Comparison of ENCODE assay signal across 9 cellular contexts in the genomic region with DNA sequence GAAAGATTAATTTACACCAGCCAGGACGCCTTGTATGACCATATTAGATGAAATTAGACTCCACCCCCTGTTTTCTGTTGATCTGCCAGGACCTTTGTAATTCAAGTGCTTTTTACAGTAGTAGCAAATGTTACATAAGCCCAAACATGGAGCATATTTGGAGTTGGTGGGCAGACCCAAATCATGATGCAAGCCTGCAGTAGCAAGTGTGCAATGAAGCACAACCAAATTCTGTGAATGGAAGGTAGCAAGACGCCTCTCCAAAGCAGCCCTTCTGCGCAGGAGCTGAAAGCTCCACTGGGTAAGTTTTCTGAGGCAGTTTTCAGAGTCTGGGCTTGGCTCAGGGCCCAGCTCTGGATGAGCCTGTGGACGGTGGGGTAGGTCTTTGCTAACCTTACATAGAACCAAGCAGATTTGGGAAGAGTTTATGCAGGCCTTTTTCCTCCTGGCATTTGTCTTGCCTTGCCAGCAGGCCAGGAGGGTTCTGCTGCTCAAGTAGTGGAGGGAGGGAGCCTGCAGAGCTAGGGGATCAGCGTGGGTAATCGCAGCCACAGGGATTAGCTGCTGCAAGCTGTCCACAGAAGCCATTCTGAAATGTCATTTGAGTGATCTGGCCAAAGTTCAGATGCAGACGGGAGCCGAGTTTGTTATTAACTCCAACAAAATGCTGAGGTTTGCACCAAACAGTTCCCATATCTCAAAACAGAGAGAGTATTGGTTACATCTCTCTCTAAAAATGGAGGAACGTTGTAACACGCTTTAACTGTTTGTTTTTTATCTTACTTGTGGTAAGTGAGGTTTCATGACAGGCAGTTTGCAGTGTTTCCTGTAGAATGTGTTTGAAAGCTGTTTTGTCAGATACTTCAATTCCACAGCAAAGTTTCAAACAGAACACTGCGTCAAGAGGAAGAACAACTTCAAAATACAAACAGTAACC. TPM values are rescaled to one million over a fixed set of nuclear protein-coding genes. Genes with fewer than 3 reads are reported as not detected.
DNase-seq lines count a peak whose midpoint lies in the region; ATAC-seq and TF ChIP-seq lines count a peak whose summit lies in the region.
"Had no signal": no experiment of that assay in that cellular context is flagged by ENCODE, and none has a peak within 500 bp of the region (broad histone marks: within the 10 kb centered on the region; RNA-seq: fewer than 3 reads in every experiment).

No MANE protein-coding gene starts in this region.

- TF ChIP-seq POLR2A in erythroblast (IDR thresholded peaks at IDR 0.05; ENCODE audit: low read length) = peak; percentile 34

- no peak overlapping the region for H2AK5ac ChIP-seq in H9 (ENCODE audit: insufficient read length, low read length)

- H4K5ac ChIP-seq in H9 (ENCODE audit: insufficient read length, low read depth, low read length) = no peak overlapping the region

- H3K27ac Mint-ChIP-seq in H9 = peak overlapping the region; percentile 47 to 73 (median 62); a peak in 6 of 7 replicates
- peak overlapping the region; percentile 97 for H3K27ac Mint-ChIP-seq in activated CD4-positive, alpha-beta T cell treated with anti-CD3 and anti-CD28 coated beads, Interleukin-2, amount 10 ng/mL, durations not matched to agents 7 days and 5 days
- peak overlapping the region; percentile 95 to 99 for H3K27ac Mint-ChIP-seq in natural killer cell

- H3K79me1 ChIP-seq in H9 (ENCODE audit: insufficient read depth, low read depth, low read length, poor library complexity, severe bottlenecking) = no peaks in the 10 kb centered on the region

- H3K4me3 ChIP-seq in Loucy (ENCODE audit: low read length, poor library complexity, severe bottlenecking) = peak overlapping the region; percentile 82

- DNase-seq in DMS 273 (lab: John Stamatoyannopoulos, UW; ENCODE audit: unreplicated experiment) (peak; percentile 82), DMS 273 treated with DMSO at 0.1 percent for 48 hours (lab: John Stamatoyannopoulos, UW) (no peak), H9 (no peak), erythroblast (lab: John Stamatoyannopoulos, UW) (peak; percentile 77 to 79), natural killer cell (peak; percentile 39), NCI-H2171 (lab: John Stamatoyannopoulos, UW) (no peak)
- DNase-seq in activated CD4-positive, alpha-beta T cell treated with anti-CD3 and anti-CD28 coated beads, Interleukin-2, amount 10 ng/mL, durations not matched to agents 7 days and 5 days = peak; percentile 57

- H4K20me1 ChIP-seq in H9 (ENCODE audit: control insufficient read depth, insufficient read depth, insufficient read length) = no peaks in the 10 kb centered on the region
- peaks cover 45% of the 10 kb centered on the region for H4K20me1 ChIP-seq in Loucy (ENCODE audit: insufficient read depth, low read length, poor library complexity, severe bottlenecking)

- POLR2A ChIA-PET in activated CD4-positive, alpha-beta T cell treated with anti-CD3 and anti-CD28 coated beads, Interleukin-2, amount 10 ng/mL, durations not matched to agents 7 days and 5 days (lab: Charles Lee) = interaction anchor here (1.2 kb wide), 2 partner anchors 10 to 11 kb away, joined by 4 to 5 read pairs; no protein-coding TSS in a partner anchor

- no peaks in the 10 kb centered on the region for H3K9me2 ChIP-seq in Loucy (replicated peaks; ENCODE audit: low read depth, low read length)

- no peak overlapping the region for H4K8ac ChIP-seq in H9 (replicated peaks; ENCODE audit: insufficient read length, low read depth, low read length)

- ATAC-seq in natural killer cell = peak; percentile 68 to 82 (median 72)

- no peak overlapping the region for H3K23ac ChIP-seq in H9 (ENCODE audit: insufficient read length, low read depth, low read length)

- no peak overlapping the region for H2AFZ ChIP-seq in H9 (ENCODE audit: low read length)
- peak overlapping the region; percentile 11; the same call in 1 of the 2 replicates for H2AFZ ChIP-seq in Loucy (ENCODE audit: low read length)

- H3K9ac ChIP-seq in H9 (ENCODE audit: extremely low read depth, insufficient read length, low read length) (no peak overlapping the region), Loucy (ENCODE audit: low read depth, low read length, poor library complexity, severe bottlenecking) (peak overlapping the region; percentile 84)

- peaks cover 7% of the 10 kb centered on the region; the same call in 1 of the 2 replicates for H3K36me3 ChIP-seq in Loucy (ENCODE audit: insufficient read depth, low read length)

- H3K18ac ChIP-seq in H9 (ENCODE audit: insufficient read length, low read depth, low read length) = no peak overlapping the region

- CTCF ChIA-PET in activated CD4-positive, alpha-beta T cell treated with anti-CD3 and anti-CD28 coated beads, Interleukin-2, amount 10 ng/mL, durations not matched to agents 7 days and 5 days (lab: Charles Lee) = interaction anchor here (0.8 to 2.3 kb wide), 7 partner anchors 10 to 55 kb away, joined by 3 to 8 read pairs (median 5); a partner anchor contains a TSS

- no peak overlapping the region for H2BK12ac ChIP-seq in H9 (ENCODE audit: insufficient read length, low read depth, low read length)

- H3K23me2 ChIP-seq in H9 (ENCODE audit: insufficient read length, low read depth, low read length, poor library complexity, severe bottlenecking) = no peaks in the 10 kb centered on the region

- no peak overlapping the region for H3K14ac ChIP-seq in H9 (ENCODE audit: insufficient read depth, low read length)

- H3K27ac ChIP-seq in H9 (ENCODE audit: insufficient read length, low read depth, low read length) = no peak overlapping the region
- H3K27ac ChIP-seq: 22Rv1 had no signal

- H3K4me1 ChIP-seq in H9 (ENCODE audit: insufficient read depth, low read length) = peaks cover 17% of the 10 kb centered on the region
- H3K4me1 ChIP-seq in Loucy (ENCODE audit: insufficient read depth, low read length, poor library complexity, severe bottlenecking) = peaks cover 64% of the 10 kb centered on the region

- no peak overlapping the region for H4K91ac ChIP-seq in H9 (ENCODE audit: insufficient read length, low read depth, low read length)

- H3K9me3 ChIP-seq in H9 (ENCODE audit: control insufficient read depth, low read depth, low read length) = no peaks in the 10 kb centered on the region
- no peaks in the 10 kb centered on the region for H3K9me3 ChIP-seq in Loucy (ENCODE audit: insufficient read depth, low read depth, low read length)

- WGBS in H9 (ENCODE audit: extremely low coverage, insufficient read length, low lambda C conversion rate) = no CpG with 5 or more reads among the region's 11 CpGs

- H3K4me2 ChIP-seq in H9 (ENCODE audit: insufficient read depth, insufficient read length, low read length) = peak overlapping the region; percentile 1
- peak overlapping the region; percentile 96 for H3K4me2 ChIP-seq in Loucy (ENCODE audit: low read depth, low read length, poor library complexity, severe bottlenecking)

- H2BK5ac ChIP-seq in H9 (ENCODE audit: insufficient read length, low read length) = no peak overlapping the region

- no peak overlapping the region for H2BK120ac ChIP-seq in H9 (ENCODE audit: low read depth, low read length, poor library complexity, severe bottlenecking)

- H2BK15ac ChIP-seq in H9 (ENCODE audit: low read depth, low read length) = no peak overlapping the region

- H3T11ph ChIP-seq in H9 (ENCODE audit: low read length) = no peak overlapping the region

- intact Hi-C loops in natural killer cell (cut with micrococcal nuclease) = loop anchor here (2.0 to 5.0 kb wide), 2 partner anchors 31 to 56 kb away; a partner anchor contains a TSS

- H3K27me3 ChIP-seq in H9 (ENCODE audit: insufficient read depth, low read length) (no peaks in the 10 kb centered on the region), Loucy (ENCODE audit: insufficient read depth, low read length, poor library complexity, severe bottlenecking) (no peaks in the 10 kb centered on the region)

- H3K9me3 Mint-ChIP-seq in H9 (no peaks in the 10 kb centered on the region), natural killer cell (no peaks in the 10 kb centered on the region)
- H3K9me3 Mint-ChIP-seq in activated CD4-positive, alpha-beta T cell treated with anti-CD3 and anti-CD28 coated beads, Interleukin-2, amount 10 ng/mL, durations not matched to agents 7 days and 5 days = no peaks in the 10 kb centered on the region

- peaks cover 23% of the 10 kb centered on the region for H3F3A ChIP-seq in Loucy (ENCODE audit: low read depth)

- peak overlapping the region in 1 of 2 experiments; percentile 38; a peak in 3 of 5 replicates for H3K4me3 Mint-ChIP-seq in H9
- peak overlapping the region; percentile 84 for H3K4me3 Mint-ChIP-seq in activated CD4-positive, alpha-beta T cell treated with anti-CD3 and anti-CD28 coated beads, Interleukin-2, amount 10 ng/mL, durations not matched to agents 7 days and 5 days
- H3K4me3 Mint-ChIP-seq in natural killer cell = peak overlapping the region; percentile 99

- no peaks in the 10 kb centered on the region for H3K27me3 Mint-ChIP-seq in H9 (ENCODE audit: low read depth)
- no peaks in the 10 kb centered on the region for H3K27me3 Mint-ChIP-seq in activated CD4-positive, alpha-beta T cell treated with anti-CD3 and anti-CD28 coated beads, Interleukin-2, amount 10 ng/mL, durations not matched to agents 7 days and 5 days
- no peaks in the 10 kb centered on the region for H3K27me3 Mint-ChIP-seq in natural killer cell (ENCODE audit: low read depth in 2 of 2)

- no peaks in the 10 kb centered on the region for H3K79me2 ChIP-seq in H9 (ENCODE audit: insufficient read depth, low read length)
- peaks cover 80% of the 10 kb centered on the region for H3K79me2 ChIP-seq in Loucy (ENCODE audit: insufficient read depth, low read length)

- no peak overlapping the region for H3K56ac ChIP-seq in H9 (ENCODE audit: insufficient read length, low read depth, low read length)

- TF ChIP-seq CTCF in H9 (conservative IDR thresholded peaks at IDR 0.05) (no peak), Loucy (conservative IDR thresholded peaks at IDR 0.05; ENCODE audit: low read length) (no peak), natural killer cell (IDR thresholded peaks at IDR 0.05) (no peak)

- H2BK20ac ChIP-seq in H9 (ENCODE audit: low read depth, low read length, poor library complexity, severe bottlenecking) = no peak overlapping the region

- H3K36me3 Mint-ChIP-seq in H9 (ENCODE audit: insufficient read depth in 1 of 3, low read depth in 3 of 3) = no peaks in the 10 kb centered on the region
- H3K36me3 Mint-ChIP-seq in activated CD4-positive, alpha-beta T cell treated with anti-CD3 and anti-CD28 coated beads, Interleukin-2, amount 10 ng/mL, durations not matched to agents 7 days and 5 days (ENCODE audit: low read depth) = peaks cover 21% of the 10 kb centered on the region
- no peaks in the 10 kb centered on the region for H3K36me3 Mint-ChIP-seq in natural killer cell

- H3K4ac ChIP-seq in H9 (ENCODE audit: low read depth, low read length) = no peak overlapping the region

- peaks cover 81 to 86% of the 10 kb centered on the region in 2 experiments for H3K4me1 Mint-ChIP-seq in H9
- H3K4me1 Mint-ChIP-seq in activated CD4-positive, alpha-beta T cell treated with anti-CD3 and anti-CD28 coated beads, Interleukin-2, amount 10 ng/mL, durations not matched to agents 7 days and 5 days = peaks cover 66% of the 10 kb centered on the region
- H3K4me1 Mint-ChIP-seq in natural killer cell = peaks cover 72% of the 10 kb centered on the region in 2 donors

RNA-seq across cellular contexts. Expression of a gene that starts 55.4 kb away (rescaled TPM):
- total RNA-seq in H9 (2021) (112 and 113 TPM in 2 replicates), natural killer cell (100 to 1,000 TPM in 2 of 3 donors, 10 to 100 TPM in 1; 84.4 to 105 (median 102) TPM)
- total RNA-seq in activated CD4-positive, alpha-beta T cell treated with anti-CD3 and anti-CD28 coated beads, Interleukin-2, amount 10 ng/mL, durations not matched to agents 7 days and 5 days = 10 to 100 TPM; 73.4 to 75.0 TPM

RNA-seq across cellular contexts. Expression of a gene that starts 55.8 kb away (rescaled TPM):
- not detected in 2 replicates for total RNA-seq in H9 (2021)
- total RNA-seq in activated CD4-positive, alpha-beta T cell treated with anti-CD3 and anti-CD28 coated beads, Interleukin-2, amount 10 ng/mL, durations not matched to agents 7 days and 5 days = not detected
- 1 to 10 TPM in 2 of 3 donors, not detected in 1; 3.6 to 8.0 TPM for total RNA-seq in natural killer cell

Comparison
In these comparisons a context has a peak if more than half of its experiments do, and no peak if none do; other contexts are left out.
1. DNase-seq: peak in DMS 273 (single experiment), activated CD4-positive, alpha-beta T cell treated with anti-CD3 and anti-CD28 coated beads, Interleukin-2, amount 10 ng/mL, durations not matched to agents 7 days and 5 days (single experiment), erythroblast (2 of 2) and natural killer cell (single experiment); none in DMS 273 treated with DMSO at 0.1 percent for 48 hours (single experiment), H9 (single experiment) and NCI-H2171 (single experiment).
2. Peak in every context shown above with its lines, with median percentiles within 50 percentile points of each other: H3K27ac Mint-ChIP-seq.